ENCODE assay signal across 11 cellular contexts in the genomic region with DNA sequence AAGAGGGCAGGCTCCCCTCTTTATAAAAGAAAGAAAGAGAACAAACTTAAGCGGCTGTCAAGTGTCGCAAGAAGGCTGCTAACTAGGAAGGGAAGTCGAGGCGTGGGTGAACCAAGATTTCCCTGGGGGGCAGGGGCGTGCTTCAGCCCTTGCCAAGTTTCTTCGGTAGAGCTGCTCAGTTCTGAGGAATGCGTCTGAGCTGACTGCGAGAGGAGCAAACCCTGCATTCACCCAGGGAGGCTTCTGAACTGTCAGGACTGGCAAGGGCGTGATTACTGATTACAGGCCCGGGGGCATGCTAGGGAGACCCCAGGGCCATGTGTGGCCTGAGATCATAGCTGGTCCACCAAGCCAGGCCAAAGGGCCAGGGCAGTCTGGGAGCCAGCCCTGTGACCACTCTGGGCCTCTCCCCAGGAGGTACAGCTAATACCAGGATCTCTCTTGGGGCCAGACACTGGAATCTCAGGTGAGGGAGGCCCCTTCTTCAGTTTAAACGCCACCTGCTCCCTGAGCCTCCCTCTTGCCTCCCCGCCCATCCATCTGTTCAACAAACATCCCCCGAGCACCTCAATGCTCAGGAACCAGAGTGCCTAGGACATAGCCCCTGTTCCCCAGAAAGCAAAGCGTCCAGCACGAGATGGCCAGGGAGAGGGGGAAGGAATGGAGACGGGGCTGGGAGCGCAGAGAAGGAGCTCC. TPM values are rescaled to one million over a fixed set of nuclear protein-coding genes. Genes with fewer than 3 reads are reported as not detected.
DNase-seq lines count a peak whose midpoint lies in the region; ATAC-seq, FAIRE-seq and TF ChIP-seq lines count a peak whose summit lies in the region.
"Had no signal": no experiment of that assay in that cellular context is flagged by ENCODE, and none has a peak within 500 bp of the region (broad histone marks: within the 10 kb centered on the region; RNA-seq: fewer than 3 reads in every experiment).

No MANE protein-coding gene starts in this region.

- H3K36me3 ChIP-seq in BE2C = no peaks in the 10 kb centered on the region

- H3K27me3 ChIP-seq in BE2C = no peaks in the 10 kb centered on the region

- H3K27me3 Mint-ChIP-seq in nephron (ENCODE audit: low read depth) = peaks cover 10% of the 10 kb centered on the region
- H3K27me3 Mint-ChIP-seq: CD8-positive, alpha-beta memory T cell had no signal

- FAIRE-seq in HTR-8/SVneo (lab: Jason Lieb, UNC) = no peak
- FAIRE-seq: GM12892 had no signal

- H3K27ac Mint-ChIP-seq in nephron = peak overlapping the region in 2 of 3 experiments; percentile 23 to 75

- no peaks in the 10 kb centered on the region for H3K36me3 Mint-ChIP-seq in nephron (ENCODE audit: low read depth)
- H3K36me3 Mint-ChIP-seq: CD8-positive, alpha-beta memory T cell had no signal

- ATAC-seq in HG03175 (IDR thresholded peaks at IDR 0.05; ENCODE audit: unreplicated experiment) = no peak
- no peak for ATAC-seq in GM18907 (IDR thresholded peaks at IDR 0.05; ENCODE audit: unreplicated experiment)

- peaks cover 34% of the 10 kb centered on the region for H3K4me1 Mint-ChIP-seq in nephron

- no peaks in the 10 kb centered on the region for H3K9me3 Mint-ChIP-seq in nephron
- H3K9me3 Mint-ChIP-seq: CD8-positive, alpha-beta memory T cell had no signal

- H3K4me3 ChIP-seq in BE2C (ENCODE audit: low read depth, low read length) (no peak overlapping the region), choroid plexus epithelial cell (ENCODE audit: low read depth, low read length) (no peak overlapping the region)

- H3K4me1 ChIP-seq in BE2C = peaks cover 31% of the 10 kb centered on the region

- H3K9me3 ChIP-seq in BE2C = no peaks in the 10 kb centered on the region

- peak overlapping the region in 1 of 3 experiments; percentile 35 for H3K4me3 Mint-ChIP-seq in nephron
- H3K4me3 Mint-ChIP-seq: CD8-positive, alpha-beta memory T cell had no signal

- TF ChIP-seq CTCF in BE2C (IDR thresholded peaks at IDR 0.05; ENCODE audit: low read depth, low read length) (no peak), choroid plexus epithelial cell (conservative IDR thresholded peaks at IDR 0.05; ENCODE audit: low read depth, low read length) (no peak), nephron (IDR thresholded peaks at IDR 0.05; ENCODE audit: unreplicated experiment in 3 of 3) (no peak)

- peak; percentile 6 for DNase-seq in BE2C
- peak; percentile 80 for DNase-seq in NCI-H1694 treated with DMSO at 0.1 percent for 48 hours (lab: John Stamatoyannopoulos, UW)
- peak; percentile 88 for DNase-seq in choroid plexus epithelial cell (ENCODE audit: low read depth)
- DNase-seq in stimulated activated CD4-positive, alpha-beta T cell treated with anti-CD3 and anti-CD28 coated beads, Interleukin-4, amount 100 ng/mL, for 1 hour = no peak
- DNase-seq in HTR-8/SVneo (ENCODE audit: insufficient read length, low spot score) = no peak
- DNase-seq: Kasumi-1 had no signal

RNA-seq across cellular contexts. Expression of gene SARDH, which starts 30.9 kb away (rescaled TPM):
- polyA plus RNA-seq in BE2C (2012; ENCODE audit: insufficient read depth, insufficient read length, low read depth) = 6.3 TPM

Comparison
In these comparisons a context has a peak if more than half of its experiments do, and no peak if none do; other contexts are left out.
1. DNase-seq: peak in BE2C (single experiment), NCI-H1694 treated with DMSO at 0.1 percent for 48 hours (single experiment) and choroid plexus epithelial cell (single experiment); none in stimulated activated CD4-positive, alpha-beta T cell treated with anti-CD3 and anti-CD28 coated beads, Interleukin-4, amount 100 ng/mL, for 1 hour (single experiment) and HTR-8/SVneo (single experiment).